Comparison of ENCODE assay signal across 2 cellular contexts in the genomic region with DNA sequence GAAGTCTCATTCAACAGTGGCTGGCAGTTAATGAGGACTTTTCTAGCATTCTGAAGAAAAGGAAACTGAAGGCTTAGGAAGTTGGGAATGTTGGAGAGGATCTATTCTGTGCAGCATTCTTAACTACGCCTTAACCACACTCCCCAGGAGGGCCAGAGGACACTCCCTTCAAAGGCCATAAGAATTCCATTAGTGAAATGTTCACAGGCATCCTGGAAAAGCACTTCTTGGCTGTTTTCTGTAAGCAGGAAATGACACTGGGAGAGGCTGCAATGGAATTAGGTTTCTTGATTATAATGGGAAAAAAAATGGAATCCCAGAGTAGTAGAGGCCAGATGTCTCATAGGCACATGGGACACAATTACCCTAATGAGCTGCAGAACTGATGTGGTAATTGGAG.
TF ChIP-seq lines count a peak whose summit lies in the region.

No MANE protein-coding gene starts in this region.

TF ChIP-seq in SK-N-SH, 30 proteins besides CTCF, POLR2A, EP300 and RAD21 (continued from another document):
- TF ChIP-seq, protein P1, sequence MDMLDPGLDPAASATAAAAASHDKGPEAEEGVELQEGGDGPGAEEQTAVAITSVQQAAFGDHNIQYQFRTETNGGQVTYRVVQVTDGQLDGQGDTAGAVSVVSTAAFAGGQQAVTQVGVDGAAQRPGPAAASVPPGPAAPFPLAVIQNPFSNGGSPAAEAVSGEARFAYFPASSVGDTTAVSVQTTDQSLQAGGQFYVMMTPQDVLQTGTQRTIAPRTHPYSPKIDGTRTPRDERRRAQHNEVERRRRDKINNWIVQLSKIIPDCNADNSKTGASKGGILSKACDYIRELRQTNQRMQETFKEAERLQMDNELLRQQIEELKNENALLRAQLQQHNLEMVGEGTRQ (IDR thresholded peaks at IDR 0.05; ENCODE audit: borderline replicate concordance, low read depth, low read length) = no peak
- TF ChIP-seq NFIC (IDR thresholded peaks at IDR 0.05; ENCODE audit: borderline replicate concordance) = no peak
- TF ChIP-seq FOSL2 (IDR thresholded peaks at IDR 0.05; ENCODE audit: borderline replicate concordance, low read depth) = no peak
- no peak for TF ChIP-seq RFX5 (IDR thresholded peaks at IDR 0.05; ENCODE audit: low read length)
- TF ChIP-seq ELF1 (IDR thresholded peaks at IDR 0.05) = no peak
- no peak for TF ChIP-seq EZH2phosphoT487 (IDR thresholded peaks at IDR 0.05; ENCODE audit: borderline replicate concordance, low read depth)
- TF ChIP-seq MXI1 (IDR thresholded peaks at IDR 0.05; ENCODE audit: low read depth, low read length) = no peak
- TF ChIP-seq RXRA (IDR thresholded peaks at IDR 0.05; ENCODE audit: borderline replicate concordance, low read depth) = no peak
- TF ChIP-seq, protein P2, sequence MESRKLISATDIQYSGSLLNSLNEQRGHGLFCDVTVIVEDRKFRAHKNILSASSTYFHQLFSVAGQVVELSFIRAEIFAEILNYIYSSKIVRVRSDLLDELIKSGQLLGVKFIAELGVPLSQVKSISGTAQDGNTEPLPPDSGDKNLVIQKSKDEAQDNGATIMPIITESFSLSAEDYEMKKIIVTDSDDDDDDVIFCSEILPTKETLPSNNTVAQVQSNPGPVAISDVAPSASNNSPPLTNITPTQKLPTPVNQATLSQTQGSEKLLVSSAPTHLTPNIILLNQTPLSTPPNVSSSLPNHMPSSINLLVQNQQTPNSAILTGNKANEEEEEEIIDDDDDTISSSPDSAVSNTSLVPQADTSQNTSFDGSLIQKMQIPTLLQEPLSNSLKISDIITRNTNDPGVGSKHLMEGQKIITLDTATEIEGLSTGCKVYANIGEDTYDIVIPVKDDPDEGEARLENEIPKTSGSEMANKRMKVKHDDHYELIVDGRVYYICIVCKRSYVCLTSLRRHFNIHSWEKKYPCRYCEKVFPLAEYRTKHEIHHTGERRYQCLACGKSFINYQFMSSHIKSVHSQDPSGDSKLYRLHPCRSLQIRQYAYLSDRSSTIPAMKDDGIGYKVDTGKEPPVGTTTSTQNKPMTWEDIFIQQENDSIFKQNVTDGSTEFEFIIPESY (IDR thresholded peaks at IDR 0.05; ENCODE audit: borderline replicate concordance, low read depth) = no peak
- TF ChIP-seq, protein P3, sequence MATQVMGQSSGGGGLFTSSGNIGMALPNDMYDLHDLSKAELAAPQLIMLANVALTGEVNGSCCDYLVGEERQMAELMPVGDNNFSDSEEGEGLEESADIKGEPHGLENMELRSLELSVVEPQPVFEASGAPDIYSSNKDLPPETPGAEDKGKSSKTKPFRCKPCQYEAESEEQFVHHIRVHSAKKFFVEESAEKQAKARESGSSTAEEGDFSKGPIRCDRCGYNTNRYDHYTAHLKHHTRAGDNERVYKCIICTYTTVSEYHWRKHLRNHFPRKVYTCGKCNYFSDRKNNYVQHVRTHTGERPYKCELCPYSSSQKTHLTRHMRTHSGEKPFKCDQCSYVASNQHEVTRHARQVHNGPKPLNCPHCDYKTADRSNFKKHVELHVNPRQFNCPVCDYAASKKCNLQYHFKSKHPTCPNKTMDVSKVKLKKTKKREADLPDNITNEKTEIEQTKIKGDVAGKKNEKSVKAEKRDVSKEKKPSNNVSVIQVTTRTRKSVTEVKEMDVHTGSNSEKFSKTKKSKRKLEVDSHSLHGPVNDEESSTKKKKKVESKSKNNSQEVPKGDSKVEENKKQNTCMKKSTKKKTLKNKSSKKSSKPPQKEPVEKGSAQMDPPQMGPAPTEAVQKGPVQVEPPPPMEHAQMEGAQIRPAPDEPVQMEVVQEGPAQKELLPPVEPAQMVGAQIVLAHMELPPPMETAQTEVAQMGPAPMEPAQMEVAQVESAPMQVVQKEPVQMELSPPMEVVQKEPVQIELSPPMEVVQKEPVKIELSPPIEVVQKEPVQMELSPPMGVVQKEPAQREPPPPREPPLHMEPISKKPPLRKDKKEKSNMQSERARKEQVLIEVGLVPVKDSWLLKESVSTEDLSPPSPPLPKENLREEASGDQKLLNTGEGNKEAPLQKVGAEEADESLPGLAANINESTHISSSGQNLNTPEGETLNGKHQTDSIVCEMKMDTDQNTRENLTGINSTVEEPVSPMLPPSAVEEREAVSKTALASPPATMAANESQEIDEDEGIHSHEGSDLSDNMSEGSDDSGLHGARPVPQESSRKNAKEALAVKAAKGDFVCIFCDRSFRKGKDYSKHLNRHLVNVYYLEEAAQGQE (IDR thresholded peaks at IDR 0.05; ENCODE audit: low read depth, low read length) = no peak
- no peak for TF ChIP-seq TAF1 (IDR thresholded peaks at IDR 0.05; ENCODE audit: borderline replicate concordance, low read depth, low read length)

TF ChIP-seq in SK-N-SH treated with all-trans-retinoic acid at 6 μM for 48 hours, 23 proteins besides CTCF, POLR2A, EP300 and RAD21 (continued from another document):
- TF ChIP-seq, protein P4, sequence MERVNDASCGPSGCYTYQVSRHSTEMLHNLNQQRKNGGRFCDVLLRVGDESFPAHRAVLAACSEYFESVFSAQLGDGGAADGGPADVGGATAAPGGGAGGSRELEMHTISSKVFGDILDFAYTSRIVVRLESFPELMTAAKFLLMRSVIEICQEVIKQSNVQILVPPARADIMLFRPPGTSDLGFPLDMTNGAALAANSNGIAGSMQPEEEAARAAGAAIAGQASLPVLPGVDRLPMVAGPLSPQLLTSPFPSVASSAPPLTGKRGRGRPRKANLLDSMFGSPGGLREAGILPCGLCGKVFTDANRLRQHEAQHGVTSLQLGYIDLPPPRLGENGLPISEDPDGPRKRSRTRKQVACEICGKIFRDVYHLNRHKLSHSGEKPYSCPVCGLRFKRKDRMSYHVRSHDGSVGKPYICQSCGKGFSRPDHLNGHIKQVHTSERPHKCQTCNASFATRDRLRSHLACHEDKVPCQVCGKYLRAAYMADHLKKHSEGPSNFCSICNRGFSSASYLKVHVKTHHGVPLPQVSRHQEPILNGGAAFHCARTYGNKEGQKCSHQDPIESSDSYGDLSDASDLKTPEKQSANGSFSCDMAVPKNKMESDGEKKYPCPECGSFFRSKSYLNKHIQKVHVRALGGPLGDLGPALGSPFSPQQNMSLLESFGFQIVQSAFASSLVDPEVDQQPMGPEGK (CRISPR knock-in tag; IDR thresholded peaks at IDR 0.05; ENCODE audit: borderline replicate concordance) = no peak
- TF ChIP-seq, protein P5, sequence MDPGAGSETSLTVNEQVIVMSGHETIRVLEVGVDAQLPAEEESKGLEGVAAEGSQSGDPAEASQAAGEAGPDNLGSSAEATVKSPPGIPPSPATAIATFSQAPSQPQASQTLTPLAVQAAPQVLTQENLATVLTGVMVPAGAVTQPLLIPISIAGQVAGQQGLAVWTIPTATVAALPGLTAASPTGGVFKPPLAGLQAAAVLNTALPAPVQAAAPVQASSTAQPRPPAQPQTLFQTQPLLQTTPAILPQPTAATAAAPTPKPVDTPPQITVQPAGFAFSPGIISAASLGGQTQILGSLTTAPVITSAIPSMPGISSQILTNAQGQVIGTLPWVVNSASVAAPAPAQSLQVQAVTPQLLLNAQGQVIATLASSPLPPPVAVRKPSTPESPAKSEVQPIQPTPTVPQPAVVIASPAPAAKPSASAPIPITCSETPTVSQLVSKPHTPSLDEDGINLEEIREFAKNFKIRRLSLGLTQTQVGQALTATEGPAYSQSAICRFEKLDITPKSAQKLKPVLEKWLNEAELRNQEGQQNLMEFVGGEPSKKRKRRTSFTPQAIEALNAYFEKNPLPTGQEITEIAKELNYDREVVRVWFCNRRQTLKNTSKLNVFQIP (CRISPR knock-in tag; IDR thresholded peaks at IDR 0.05; ENCODE audit: borderline replicate concordance, low read depth) = no peak
- TF ChIP-seq ZNF8 (CRISPR knock-in tag; IDR thresholded peaks at IDR 0.05) (no peak), TCF4 (CRISPR knock-in tag; IDR thresholded peaks at IDR 0.05; ENCODE audit: borderline replicate concordance) (no peak)
